Comparison of ENCODE assay signal across 22 cellular contexts in genomic region chrX:111116666-111117065, GRCh38. TPM values are rescaled to one million over a fixed set of nuclear protein-coding genes. Genes with fewer than 3 reads are reported as not detected.
DNase-seq lines count a peak whose midpoint lies in the region; ATAC-seq, FAIRE-seq and TF ChIP-seq lines count a peak whose summit lies in the region.
"Had no signal": no experiment of that assay in that cellular context is flagged by ENCODE, and none has a peak within 500 bp of the region (broad histone marks: within the 10 kb centered on the region; RNA-seq: fewer than 3 reads in every experiment).

No MANE protein-coding gene starts in this region.

- H3K79me2 ChIP-seq in H1 (ENCODE audit: control insufficient read depth in 1 of 2, insufficient read depth in 2 of 2, low read length in 2 of 2), result no peaks in the 10 kb centered on the region

- H4K5ac ChIP-seq in H1 (ENCODE audit: insufficient read length, low read depth, low read length), result no peak overlapping the region

- no peak overlapping the region for H2BK20ac ChIP-seq in H1 (ENCODE audit: low read length)

- H3K9me3 ChIP-seq in A549 (no peaks in the 10 kb centered on the region), H1 (ENCODE audit: insufficient read depth in 2 of 2, low read depth in 1 of 2, low read length in 1 of 2) (no peaks in the 10 kb centered on the region)
- H3K9me3 ChIP-seq: BE2C had no signal

- H2AFZ ChIP-seq in H1 (ENCODE audit: low read length), result no peak overlapping the region
- H2AFZ ChIP-seq: GM23338 had no signal

- no peaks in the 10 kb centered on the region for H3K27me3 ChIP-seq in H1 (replicated peaks in 1 of 4; ENCODE audit: control insufficient read depth in 3 of 4, extremely low read depth in 1 of 4, insufficient read depth in 3 of 4, low read length in 3 of 4)
- H3K27me3 ChIP-seq: BE2C had no signal

- ATAC-seq in A549 (no peak), HG03354 (IDR thresholded peaks at IDR 0.05; ENCODE audit: poor library complexity, severe bottlenecking, unreplicated experiment) (no peak), GM21737 (IDR thresholded peaks at IDR 0.05; ENCODE audit: unreplicated experiment) (no peak), HG02852 (IDR thresholded peaks at IDR 0.05; ENCODE audit: unreplicated experiment) (no peak)
- ATAC-seq: GM23338, HCT116 had no signal

- H4K8ac ChIP-seq in H1 (ENCODE audit: extremely low read depth, insufficient read depth, low read length), result no peak overlapping the region

- TF ChIP-seq CTCF in A549 (IDR thresholded peaks at IDR 0.05) (no peak), LNCaP clone FGC (IDR thresholded peaks at IDR 0.05; ENCODE audit: control insufficient read depth, extremely low read depth, insufficient read depth) (no peak), VCaP (conservative IDR thresholded peaks at IDR 0.05) (no peak), H1 (IDR thresholded peaks at IDR 0.05; ENCODE audit: control extremely low read depth in 1 of 3, insufficient read depth in 1 of 3, low read depth in 1 of 3, low read length in 3 of 3) (no peak)

- H3K18ac ChIP-seq in H1 (ENCODE audit: extremely low read depth, low read length), result no peak overlapping the region

- no peak overlapping the region for H3K4ac ChIP-seq in H1 (replicated peaks; ENCODE audit: insufficient read length, low read depth, low read length)

- no peak for TF ChIP-seq POLR2A in A549 (IDR thresholded peaks at IDR 0.05; ENCODE audit: low read length)
- TF ChIP-seq POLR2A in H1 (IDR thresholded peaks at IDR 0.05; ENCODE audit: control extremely low read depth in 1 of 2, low read depth in 2 of 2, low read length in 2 of 2), result no peak

- no peak overlapping the region for H3K14ac ChIP-seq in H1 (ENCODE audit: insufficient read length)

- no peak overlapping the region for H3K9ac ChIP-seq in H1 (replicated peaks in 1 of 4; ENCODE audit: extremely low read depth in 1 of 4, low read depth in 3 of 4, low read length in 3 of 4)

- FAIRE-seq in A549 (lab: Jason Lieb, UNC) (peak; percentile 49), H1 (lab: Jason Lieb, UNC) (peak; percentile 60)
- FAIRE-seq: G401.6, GM12892 had no signal

- H3K4me2 ChIP-seq in A549 (no peak overlapping the region), H1 (ENCODE audit: insufficient read depth in 1 of 2, low read depth in 2 of 2, low read length in 2 of 2) (no peak overlapping the region)
- H3K4me2 ChIP-seq: GM23338 had no signal

- H3K27ac ChIP-seq in A549 (no peak overlapping the region), VCaP (peak overlapping the region; percentile 26; the same call in 1 of the 2 replicates), H1 (ENCODE audit: low read depth, low read length) (no peak overlapping the region)

- no peak overlapping the region for H2BK120ac ChIP-seq in H1 (replicated peaks; ENCODE audit: low read depth, low read length)

- CTCF ChIA-PET in A549 (lab: Yijun Ruan, JAX) (no interaction called here), H1 (lab: Charles Lee; ENCODE audit: partially characterized antibody) (interaction anchor here (0.6 to 0.9 kb wide), 2 partner anchors 13 to 16 kb away, joined by 3 read pairs; no protein-coding TSS in a partner anchor)

- no peak overlapping the region for H3K56ac ChIP-seq in H1 (replicated peaks; ENCODE audit: insufficient read length, low read depth, low read length)

- no peaks in the 10 kb centered on the region for H3K79me1 ChIP-seq in H1 (ENCODE audit: low read depth, low read length)

- H4K20me1 ChIP-seq in H1 (replicated peaks in 1 of 2; ENCODE audit: control insufficient read depth in 1 of 2, insufficient read depth in 2 of 2, low read length in 2 of 2), result no peaks in the 10 kb centered on the region

- no peak overlapping the region for H3K4me3 ChIP-seq in A549
- no peak overlapping the region for H3K4me3 ChIP-seq in LNCaP clone FGC (ENCODE audit: low read depth, low read length)
- H3K4me3 ChIP-seq in H1 (ENCODE audit: extremely low read depth in 1 of 4, insufficient read depth in 2 of 4, low read depth in 3 of 4, low read length in 4 of 4), result no peak overlapping the region
- H3K4me3 ChIP-seq: GM23338 had no signal

- H3K23me2 ChIP-seq in H1 (ENCODE audit: low read depth, low read length), result no peaks in the 10 kb centered on the region

- H3K36me3 ChIP-seq in H1 (ENCODE audit: control insufficient read depth in 2 of 4, insufficient read depth in 4 of 4, low read length in 3 of 4), result peaks cover 0 to 4% (median 0%) of the 10 kb centered on the region in 4 experiments; a peak in 2 of 8 replicates
- H3K36me3 ChIP-seq: BE2C had no signal

- no peak for DNase-seq in A549 (ENCODE audit: low read depth in 1 of 2, low spot score in 1 of 2)
- peak; percentile 59 for DNase-seq in LNCaP clone FGC (ENCODE audit: low read depth)
- DNase-seq in H1 (ENCODE audit: low read depth in 1 of 2, low spot score in 2 of 2), result no peak
- DNase-seq: ACHN; BE2C; C1 segment of cervical spinal cord; CD4-positive, CD25-positive, alpha-beta regulatory T cell; CD8-positive, alpha-beta memory T cell; COR-L47; H7; HFFc6; KG1 had no signal

- 11% methylated on average over 1 of the region's 1 CpG for WGBS in A549 (ENCODE audit: missing lambda C conversion rate)
- WGBS in H1 (ENCODE audit: extremely low coverage in 1 of 2, insufficient coverage in 1 of 2, insufficient read length in 1 of 2, insufficient replicate concordance in 2 of 2, low coverage in 1 of 2, low lambda C conversion rate in 2 of 2, missing lambda C conversion rate in 1 of 2), 2 experiments, result 67% methylated on average over 1 of the region's 1 CpG; no CpG with 5 or more reads in 1 of the 2 experiments

- no peak overlapping the region for H2BK5ac ChIP-seq in H1 (ENCODE audit: low read depth, low read length)

- no peak overlapping the region for H2BK12ac ChIP-seq in H1 (ENCODE audit: low read depth, low read length)

- no peak overlapping the region for H4K91ac ChIP-seq in H1 (replicated peaks; ENCODE audit: insufficient read length, low read length)

- TF ChIP-seq RAD21 in A549 (conservative IDR thresholded peaks at IDR 0.05 in 1 of 2, IDR thresholded peaks at IDR 0.05 in 1 of 2) (no peak), H1 (IDR thresholded peaks at IDR 0.05 in 1 of 2, conservative IDR thresholded peaks at IDR 0.05 in 1 of 2; ENCODE audit: low read depth in 2 of 2, low read length in 2 of 2) (no peak)

- H3K23ac ChIP-seq in H1 (ENCODE audit: insufficient read length), result no peak overlapping the region

- H2BK15ac ChIP-seq in H1 (ENCODE audit: low read length), result no peak overlapping the region

- H3K4me1 ChIP-seq in A549, result no peaks in the 10 kb centered on the region
- H3K4me1 ChIP-seq in H1 (replicated peaks in 1 of 4; ENCODE audit: control insufficient read depth in 3 of 4, insufficient read depth in 4 of 4, low read length in 3 of 4), result no peaks in the 10 kb centered on the region
- H3K4me1 ChIP-seq: BE2C had no signal

- no peak overlapping the region for H2AK5ac ChIP-seq in H1 (ENCODE audit: low read depth, low read length)

- TF ChIP-seq EP300 in A549 (IDR thresholded peaks at IDR 0.05) (no peak), H1 (IDR thresholded peaks at IDR 0.05; ENCODE audit: borderline replicate concordance in 1 of 2, low read depth in 2 of 2, low read length in 2 of 2) (no peak)

- POLR2A ChIA-PET in A549 (lab: Yijun Ruan, JAX) (no interaction called here), H1 (lab: Charles Lee; ENCODE audit: partially characterized antibody) (no interaction called here)

TF ChIP-seq in A549, 52 proteins besides CTCF, POLR2A, EP300 and RAD21 (continues in another document):
- TF ChIP-seq PBX3 (IDR thresholded peaks at IDR 0.05), result no peak
- no peak for TF ChIP-seq ZSCAN20 (CRISPR knock-in tag; IDR thresholded peaks at IDR 0.05)
- no peak for TF ChIP-seq HOXA7 (CRISPR knock-in tag; IDR thresholded peaks at IDR 0.05)

TF ChIP-seq in H1, 55 proteins besides CTCF, POLR2A, EP300 and RAD21:
- TF ChIP-seq SP1 (IDR thresholded peaks at IDR 0.05; ENCODE audit: low read depth, low read length), result no peak
- TF ChIP-seq TBP (IDR thresholded peaks at IDR 0.05; ENCODE audit: low read depth, low read length), result no peak
- no peak for TF ChIP-seq MAFK (IDR thresholded peaks at IDR 0.05; ENCODE audit: low read depth, low read length)
- no peak for TF ChIP-seq RFX5 (IDR thresholded peaks at IDR 0.05; ENCODE audit: borderline replicate concordance, low read depth, low read length)
- no peak for TF ChIP-seq BCL11A (IDR thresholded peaks at IDR 0.05; ENCODE audit: low read depth in 2 of 2, low read length in 2 of 2)
- no peak for TF ChIP-seq POLR2AphosphoS5 (IDR thresholded peaks at IDR 0.05; ENCODE audit: low read depth, low read length)
- no peak for TF ChIP-seq TEAD4 (IDR thresholded peaks at IDR 0.05; ENCODE audit: low read depth, low read length)
- no peak for TF ChIP-seq ATF3 (IDR thresholded peaks at IDR 0.05; ENCODE audit: insufficient read depth, low read depth, low read length)

RNA-seq across cellular contexts. Expression of gene PAK3, which starts 20.7 kb away (rescaled TPM):
- polyA plus RNA-seq in A549 (2011; rRNA removed) (0.12 and 0.17 TPM in 2 replicates), A549 (2017; fragmentation: RNase III; extraction: RNeasy Plus Mini Kit Qiagen cat#74134 plus additional on column Dnase treatment) (0.03 to 0.15 TPM (median 0.06 TPM) in 3 replicates), H1 (2011; rRNA removed) (0.80 and 0.88 TPM in 2 replicates)
- 0.03 and 0.05 TPM in 2 replicates for polyA plus RNA-seq in A549 (2012; cell fraction: cytosol; rRNA removed)
- 0.04 TPM in 1 of 2 replicates, not detected in the other for polyA plus RNA-seq in A549 (2012; cell fraction: nucleus; rRNA removed)
- 0.17 and 0.19 TPM in 2 replicates for polyA minus RNA-seq in A549 (2011; rRNA and poly(A)+ RNA removed)
- 6.4 and 7.2 TPM in 2 replicates for total RNA-seq in H1 (2021; fragmentation: NEBNext Ultra II Directional; extraction: Animal tissue kit (Norgen Biotek cat#: 25700))
- polyA plus RNA-seq in H1 (2011; cell fraction: cytosol; rRNA removed), result 1.9 TPM
- 4.4 TPM for polyA plus RNA-seq in H1 (2011; cell fraction: nucleus; rRNA removed)
- 1.6 to 2.8 TPM (median 2.1 TPM) in 4 replicates for polyA plus RNA-seq in H1 (2012, experiment 1 of 2)
- polyA plus RNA-seq in H1 (2012, experiment 2 of 2), result 0.22 TPM
- polyA plus RNA-seq in H1 (2013, experiment 1 of 2), result 1.9 TPM
- 1.9 TPM for polyA plus RNA-seq in H1 (2013, experiment 2 of 2)
- polyA minus RNA-seq in H1 (2011; rRNA and poly(A)+ RNA removed), result 4.2 and 5.0 TPM in 2 replicates
- polyA minus RNA-seq in H1 (2011; cell fraction: cytosol; rRNA and poly(A)+ RNA removed), result 3.9 TPM
- polyA minus RNA-seq in H1 (2011; cell fraction: nucleus; rRNA and poly(A)+ RNA removed), result 14.5 TPM
- total RNA-seq: A172, HFFc6, HT-29 had no signal
